8 cellular contexts compared by ENCODE assay signal in genomic region chr6:142926177-142926493, GRCh38. TPM values are rescaled to one million over a fixed set of nuclear protein-coding genes. Genes with fewer than 3 reads are reported as not detected.
DNase-seq lines count a peak whose midpoint lies in the region; ATAC-seq and TF ChIP-seq lines count a peak whose summit lies in the region.

No MANE protein-coding gene starts in this region.

- intact Hi-C loops in body of pancreas (cut with DNase I): no loop called here
- intact Hi-C loops in tibial artery (cut with DNase I; ENCODE audit: low total_unique reads): no loop called here

- H3K36me3 ChIP-seq in body of pancreas (replicated peaks in 1 of 2; ENCODE audit: insufficient read depth in 1 of 2, low read depth in 2 of 2): no peaks in the 10 kb centered on the region
- H3K36me3 ChIP-seq in lung (ENCODE audit: control insufficient read depth in 2 of 2, insufficient read depth in 2 of 2, low read length in 2 of 2): no peaks in the 10 kb centered on the region
- no peaks in the 10 kb centered on the region for H3K36me3 ChIP-seq in tibial artery

- WGBS in body of pancreas, 2 donors: 48 to 54% methylated on average over 2 of the region's 2 CpGs
- WGBS in lung, 2 donors: 60% methylated on average over 2 of the region's 2 CpGs

- TF ChIP-seq POLR2A in body of pancreas (IDR thresholded peaks at IDR 0.05): no peak

- TF ChIP-seq CTCF in body of pancreas (IDR thresholded peaks at IDR 0.05) (no peak), lung (IDR thresholded peaks at IDR 0.05; ENCODE audit: control extremely low read depth, extremely low read depth) (no peak), tibial artery (IDR thresholded peaks at IDR 0.05) (no peak), GM10248 (IDR thresholded peaks at IDR 0.05; ENCODE audit: control extremely low read depth, extremely low read depth, low read depth, missing control alignments) (no peak)

- POLR2A ChIA-PET in GM10248 (lab: Yijun Ruan, JAX): interaction anchor here (0.7 kb wide), 1 partner anchor 10 kb away, joined by 3 read pairs; no protein-coding TSS in a partner anchor

- no peak for DNase-seq in activated T-cell treated with anti-CD3 and anti-CD28 coated beads, Interleukin-2, amount 50 U/mL, for 72 hours
- no peak for DNase-seq in activated T-cell treated with anti-CD3 and anti-CD28 coated beads for 4 hours
- no peak for DNase-seq in body of pancreas
- DNase-seq in lung (ENCODE audit: low spot score): no peak
- no peak for DNase-seq in tibial artery
- DNase-seq in HPDE6-E6E7 (ENCODE audit: extremely low spot score): no peak
- no peak for DNase-seq in GM10248 (ENCODE audit: extremely low spot score)

- H3K9me3 ChIP-seq in body of pancreas: no peaks in the 10 kb centered on the region
- H3K9me3 ChIP-seq in lung (ENCODE audit: control insufficient read depth in 2 of 2, insufficient read depth in 1 of 2, low read length in 1 of 2): no peaks in the 10 kb centered on the region
- H3K9me3 ChIP-seq in tibial artery: no peaks in the 10 kb centered on the region

- no peaks in the 10 kb centered on the region for H3K27me3 Mint-ChIP-seq in activated T-cell treated with anti-CD3 and anti-CD28 coated beads, Interleukin-2, amount 50 U/mL, for 72 hours (ENCODE audit: low read depth)

- no peak for ATAC-seq in activated T-cell treated with anti-CD3 and anti-CD28 coated beads, Interleukin-2, amount 50 U/mL, for 72 hours (replicated peaks in 1 of 2)
- ATAC-seq in body of pancreas (no peak), lung (ENCODE audit: insufficient read depth, low FRiP score) (no peak), GM21717 (IDR thresholded peaks at IDR 0.05; ENCODE audit: unreplicated experiment) (no peak)

- peak overlapping the region; percentile 87 to 93 for H3K4me3 Mint-ChIP-seq in activated T-cell treated with anti-CD3 and anti-CD28 coated beads, Interleukin-2, amount 50 U/mL, for 72 hours

- peaks cover 67% of the 10 kb centered on the region for H3K4me1 Mint-ChIP-seq in activated T-cell treated with anti-CD3 and anti-CD28 coated beads, Interleukin-2, amount 50 U/mL, for 72 hours (ENCODE audit: low read depth)

- H3K27me3 ChIP-seq in body of pancreas: no peaks in the 10 kb centered on the region
- H3K27me3 ChIP-seq in lung (ENCODE audit: control insufficient read depth, insufficient read depth): no peaks in the 10 kb centered on the region
- H3K27me3 ChIP-seq in tibial artery: no peaks in the 10 kb centered on the region

- CTCF ChIA-PET in GM10248 (lab: Yijun Ruan, JAX): interaction anchor here (1.6 to 2.9 kb wide), 6 partner anchors 9 to 179 kb away, joined by 3 to 9 read pairs (median 6); no protein-coding TSS in a partner anchor

- H3K4me1 ChIP-seq in body of pancreas (peaks cover 30% of the 10 kb centered on the region), lung (ENCODE audit: control insufficient read depth in 2 of 2, insufficient read depth in 2 of 2, low read length in 2 of 2) (peaks cover 0 to 11% of the 10 kb centered on the region in 2 donors), tibial artery (peaks cover 0 to 30% (median 0%) of the 10 kb centered on the region in 4 donors)

- H3K27ac ChIP-seq in body of pancreas (peak overlapping the region; percentile 85 to 96 (median 92)), lung (ENCODE audit: low read depth in 1 of 2, low read length in 1 of 2) (peak overlapping the region; percentile 92 to 99), tibial artery (peak overlapping the region; percentile 84 to 88)

- no peaks in the 10 kb centered on the region for H3K9me3 Mint-ChIP-seq in activated T-cell treated with anti-CD3 and anti-CD28 coated beads, Interleukin-2, amount 50 U/mL, for 72 hours

- H3K4me3 ChIP-seq in body of pancreas (peak overlapping the region in 1 of 2 donors; percentile 43), lung (no peak overlapping the region), tibial artery (peak overlapping the region; percentile 62 to 66)

- peak overlapping the region; percentile 98 for H3K27ac Mint-ChIP-seq in activated T-cell treated with anti-CD3 and anti-CD28 coated beads, Interleukin-2, amount 50 U/mL, for 72 hours

- H3K36me3 Mint-ChIP-seq in activated T-cell treated with anti-CD3 and anti-CD28 coated beads, Interleukin-2, amount 50 U/mL, for 72 hours (ENCODE audit: insufficient read depth in 2 of 2): peaks cover 2 to 3% of the 10 kb centered on the region in 2 donors

RNA-seq across cellular contexts. Expression of gene HIVEP2, which starts 18.8 kb away (rescaled TPM):
- total RNA-seq in activated T-cell treated with anti-CD3 and anti-CD28 coated beads, Interleukin-2, amount 50 U/mL, for 72 hours: 10 to 100 TPM; 25.8 to 30.8 TPM
- total RNA-seq in body of pancreas (10 to 100 TPM; 11.2 to 16.5 TPM), lung (10 to 100 TPM; 14.4 to 23.8 TPM)
- polyA plus RNA-seq in lung: 1 to 10 TPM; 3.0 to 8.0 TPM
